Comparison of ENCODE assay signal across 8 cellular contexts in the genomic region with DNA sequence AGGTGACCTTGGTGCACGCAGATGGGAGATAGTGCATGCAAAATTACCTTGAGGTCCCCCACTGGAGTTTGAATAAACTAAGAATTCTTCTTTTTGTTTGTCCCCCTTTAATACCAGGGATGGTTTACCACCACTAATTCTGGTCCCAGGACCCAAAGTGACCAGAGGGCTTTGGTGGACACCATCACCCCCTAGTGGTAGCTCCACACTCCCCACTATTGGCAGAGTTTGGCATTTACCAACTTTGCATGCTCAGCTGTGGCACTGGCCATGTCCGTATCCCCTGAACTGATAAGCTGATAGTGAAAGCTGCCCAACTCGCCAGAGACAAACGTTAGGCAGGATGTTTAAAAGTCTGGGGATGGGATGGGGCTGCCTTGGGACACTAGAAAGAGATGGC. TPM values are rescaled to one million over a fixed set of nuclear protein-coding genes. Genes with fewer than 3 reads are reported as not detected.
DNase-seq lines count a peak whose midpoint lies in the region; ATAC-seq and TF ChIP-seq lines count a peak whose summit lies in the region.

No MANE protein-coding gene starts in this region.

- 5 to 11% methylated on average over 4 of the region's 4 CpGs for WGBS in sigmoid colon, 2 donors

- no peak for TF ChIP-seq EP300 in sigmoid colon (IDR thresholded peaks at IDR 0.05)

- H3K4me1 ChIP-seq in sigmoid colon: peaks cover 0 to 26% (median 20%) of the 10 kb centered on the region in 4 donors

- no peak overlapping the region for H3K4me3 ChIP-seq in sigmoid colon

- peaks cover 33 to 61% (median 37%) of the 10 kb centered on the region in 3 donors for H3K27me3 ChIP-seq in sigmoid colon

- intact Hi-C loops in left cardiac atrium (cut with DNase I): loop anchor here in 1 of 2 donors (5.0 kb wide), 2 partner anchors 249 to 339 kb away; no protein-coding TSS in a partner anchor
- intact Hi-C loops in sigmoid colon (cut with DNase I): no loop called here

- H3K27ac ChIP-seq in sigmoid colon: no peak overlapping the region

- TF ChIP-seq CTCF in sigmoid colon (IDR thresholded peaks at IDR 0.05): peak in 3 of 4 experiments; percentile 23 to 24 (median 24)

- TF ChIP-seq POLR2A in sigmoid colon (IDR thresholded peaks at IDR 0.05): no peak

- no peaks in the 10 kb centered on the region for H3K36me3 ChIP-seq in sigmoid colon

- ATAC-seq in HG03378 (IDR thresholded peaks at IDR 0.05; ENCODE audit: unreplicated experiment) (peak; percentile 66), left cardiac atrium (peak in 1 of 2 donors; percentile 29), GM21619 (IDR thresholded peaks at IDR 0.05; ENCODE audit: unreplicated experiment) (no peak), GM18870 (IDR thresholded peaks at IDR 0.05; ENCODE audit: unreplicated experiment) (no peak), GM21723 (IDR thresholded peaks at IDR 0.05; ENCODE audit: unreplicated experiment) (no peak)

- in situ Hi-C loops in SK-MEL-5 (cut with HindIII; ENCODE audit: low pct_unique_long_range_greater_than_20kb, low sequenced_read_pairs): no loop called here

- DNase-seq in EL (peak; percentile 23), SK-MEL-5 (ENCODE audit: low read depth, low spot score) (peak; percentile 71), left cardiac atrium (peak; percentile 40), sigmoid colon (no peak)

- H3K9me3 ChIP-seq in sigmoid colon: no peaks in the 10 kb centered on the region

RNA-seq across cellular contexts. Expression of gene ASTN2, which starts 3.3 kb away (rescaled TPM):
- 10.8 and 11.9 TPM in 2 replicates for total RNA-seq in SK-MEL-5 (2014; rRNA removed; shearing (Covaris generic))
- 8.2 and 13.9 TPM in 2 replicates for polyA plus RNA-seq in SK-MEL-5 (2015; cell fraction: cytosol; rRNA removed)
- 5.1 and 8.8 TPM in 2 replicates for polyA plus RNA-seq in SK-MEL-5 (2015; cell fraction: nucleus; rRNA removed)
- total RNA-seq in left cardiac atrium (10 to 100 TPM; 16.8 to 31.3 TPM), sigmoid colon (1 to 10 TPM; 2.1 to 7.5 (median 4.6) TPM)
- polyA plus RNA-seq in sigmoid colon: 1 to 10 TPM in 2 of 3 donors, under 1 TPM in 1; 0.60 to 2.2 (median 1.6) TPM
